In the genomic region with DNA sequence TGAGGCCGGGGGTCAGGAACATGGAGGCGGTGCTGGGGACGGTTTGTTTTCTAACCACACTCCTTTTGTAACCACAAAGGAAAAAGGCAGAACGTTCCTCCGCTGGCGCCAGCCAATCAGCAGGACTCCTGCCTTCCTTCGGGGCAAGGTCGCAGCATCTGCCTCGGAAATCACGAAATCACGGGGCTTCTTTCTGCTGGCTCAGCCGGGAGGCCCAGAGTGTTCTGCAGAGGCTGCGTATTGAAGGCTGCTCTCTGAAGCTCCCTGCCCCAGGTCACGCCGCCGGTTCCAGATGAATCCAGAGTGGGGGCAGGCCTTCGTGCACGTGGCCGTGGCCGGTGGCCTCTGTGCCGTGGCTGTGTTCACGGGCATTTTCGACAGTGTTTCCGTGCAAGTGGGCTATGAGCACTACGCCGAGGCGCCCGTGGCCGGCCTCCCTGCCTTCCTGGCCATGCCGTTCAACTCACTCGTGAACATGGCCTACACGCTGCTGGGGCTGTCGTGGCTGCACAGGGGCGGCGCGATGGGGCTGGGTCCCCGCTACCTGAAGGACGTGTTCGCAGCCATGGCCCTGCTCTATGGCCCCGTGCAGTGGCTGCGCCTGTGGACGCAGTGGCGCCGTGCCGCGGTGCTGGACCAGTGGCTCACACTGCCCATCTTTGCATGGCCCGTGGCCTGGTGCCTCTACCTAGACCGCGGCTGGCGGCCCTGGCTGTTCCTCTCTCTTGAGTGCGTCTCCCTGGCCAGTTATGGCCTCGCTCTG, we compare ENCODE assay signal across 1 cellular context.
TF ChIP-seq lines count a peak whose summit lies in the region.

No MANE protein-coding gene starts in this region.

TF ChIP-seq in GM23338, 12 proteins besides CTCF, POLR2A, EP300 and RAD21 (continued from another document):
- TF ChIP-seq ZNF462 (CRISPR knock-in tag; IDR thresholded peaks at IDR 0.05): no peak
- TF ChIP-seq ZNF331 (CRISPR knock-in tag; IDR thresholded peaks at IDR 0.05; ENCODE audit: low read depth): no peak
- no peak for TF ChIP-seq CREB1 (CRISPR knock-in tag; IDR thresholded peaks at IDR 0.05; ENCODE audit: low read depth)
- TF ChIP-seq STAT1 (IDR thresholded peaks at IDR 0.05; ENCODE audit: unreplicated experiment): no peak
- no peak for TF ChIP-seq JUNB (IDR thresholded peaks at IDR 0.05; ENCODE audit: unreplicated experiment)
- TF ChIP-seq, protein P1, sequence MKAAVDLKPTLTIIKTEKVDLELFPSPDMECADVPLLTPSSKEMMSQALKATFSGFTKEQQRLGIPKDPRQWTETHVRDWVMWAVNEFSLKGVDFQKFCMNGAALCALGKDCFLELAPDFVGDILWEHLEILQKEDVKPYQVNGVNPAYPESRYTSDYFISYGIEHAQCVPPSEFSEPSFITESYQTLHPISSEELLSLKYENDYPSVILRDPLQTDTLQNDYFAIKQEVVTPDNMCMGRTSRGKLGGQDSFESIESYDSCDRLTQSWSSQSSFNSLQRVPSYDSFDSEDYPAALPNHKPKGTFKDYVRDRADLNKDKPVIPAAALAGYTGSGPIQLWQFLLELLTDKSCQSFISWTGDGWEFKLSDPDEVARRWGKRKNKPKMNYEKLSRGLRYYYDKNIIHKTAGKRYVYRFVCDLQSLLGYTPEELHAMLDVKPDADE (IDR thresholded peaks at IDR 0.05): no peak
TF ChIP-seq in GM23338: peak in this region for 0.
